10 cellular contexts compared by ENCODE assay signal in genomic region chr16:4298761-4299522, GRCh38. TPM values are rescaled to one million over a fixed set of nuclear protein-coding genes. Genes with fewer than 3 reads are reported as not detected.
DNase-seq lines count a peak whose midpoint lies in the region; ATAC-seq and TF ChIP-seq lines count a peak whose summit lies in the region.
"Had no signal": no experiment of that assay in that cellular context is flagged by ENCODE, and none has a peak within 500 bp of the region (broad histone marks: within the 10 kb centered on the region; RNA-seq: fewer than 3 reads in every experiment).

No MANE protein-coding gene starts in this region.

- H3K27ac ChIP-seq in SJSA1 = peak overlapping the region; percentile 87
- peak overlapping the region; percentile 12 to 91 (median 82) for H3K27ac ChIP-seq in gastroesophageal sphincter

- H3K4me1 Mint-ChIP-seq in effector memory CD8-positive, alpha-beta T cell (ENCODE audit: low read depth in 2 of 2) = no peaks in the 10 kb centered on the region
- H3K4me1 Mint-ChIP-seq: memory B cell had no signal

- no peaks in the 10 kb centered on the region for H3K9me3 Mint-ChIP-seq in effector memory CD8-positive, alpha-beta T cell
- H3K9me3 Mint-ChIP-seq: memory B cell had no signal

- H3K27ac Mint-ChIP-seq in effector memory CD8-positive, alpha-beta T cell = no peak overlapping the region
- H3K27ac Mint-ChIP-seq: memory B cell had no signal

- WGBS in gastroesophageal sphincter (ENCODE audit: low coverage in 1 of 2), 2 donors = 40 to 100% methylated on average over 1 to 7 of the region's 15 CpGs

- no peak for TF ChIP-seq EP300 in gastroesophageal sphincter (IDR thresholded peaks at IDR 0.05)

- H3K36me3 ChIP-seq in SJSA1 (no peaks in the 10 kb centered on the region; the same call in 1 of the 2 replicates), gastroesophageal sphincter (no peaks in the 10 kb centered on the region)

- peak in 1 of 4 experiments; percentile 4 for TF ChIP-seq CTCF in gastroesophageal sphincter (IDR thresholded peaks at IDR 0.05)

- H3K36me3 Mint-ChIP-seq in effector memory CD8-positive, alpha-beta T cell (ENCODE audit: insufficient read depth) = peaks cover 1% of the 10 kb centered on the region
- H3K36me3 Mint-ChIP-seq: memory B cell had no signal

- H3K27me3 ChIP-seq in SJSA1 (replicated peaks) = no peaks in the 10 kb centered on the region
- no peaks in the 10 kb centered on the region for H3K27me3 ChIP-seq in gastroesophageal sphincter

- H3K4me3 ChIP-seq in SJSA1 = peak overlapping the region; percentile 8; the same call in 1 of the 2 replicates
- H3K4me3 ChIP-seq in gastroesophageal sphincter = no peak overlapping the region

- H3K4me1 ChIP-seq in SJSA1 (replicated peaks) = peaks cover 27% of the 10 kb centered on the region
- H3K4me1 ChIP-seq in gastroesophageal sphincter = peaks cover 0 to 28% (median 22%) of the 10 kb centered on the region in 3 donors

- H3K4me3 Mint-ChIP-seq in effector memory CD8-positive, alpha-beta T cell = no peak overlapping the region
- H3K4me3 Mint-ChIP-seq: memory B cell had no signal

- DNase-seq in ELR (ENCODE audit: low read depth) = peak; percentile 95
- DNase-seq in SJSA1 (ENCODE audit: low read depth in 1 of 2, low spot score in 2 of 2) = peak; percentile 88 to 98
- DNase-seq in posterior vena cava (ENCODE audit: low spot score) = peak; percentile 92
- DNase-seq in stimulated activated CD4-positive, alpha-beta T cell treated with anti-CD3 and anti-CD28 coated beads, Interleukin-2, amount 100 ng/mL, for 48 hours = no peak
- DNase-seq in effector memory CD8-positive, alpha-beta T cell = no peak

- ATAC-seq in gastroesophageal sphincter (peak; percentile 97), GM18858 (IDR thresholded peaks at IDR 0.05; ENCODE audit: unreplicated experiment) (no peak), HG03571 (IDR thresholded peaks at IDR 0.05; ENCODE audit: unreplicated experiment) (no peak)
- ATAC-seq in effector memory CD8-positive, alpha-beta T cell (replicated peaks) = no peak

- peaks cover 0 to under 1% of the 10 kb centered on the region in 2 donors for H3K27me3 Mint-ChIP-seq in effector memory CD8-positive, alpha-beta T cell
- H3K27me3 Mint-ChIP-seq: memory B cell had no signal

- no peak for TF ChIP-seq POLR2A in gastroesophageal sphincter (IDR thresholded peaks at IDR 0.05)

- intact Hi-C loops in posterior vena cava (cut with DNase I) = no loop called here

- no peaks in the 10 kb centered on the region for H3K9me3 ChIP-seq in SJSA1 (replicated peaks)
- no peaks in the 10 kb centered on the region for H3K9me3 ChIP-seq in gastroesophageal sphincter

RNA-seq across cellular contexts. Expression of gene GLIS2, which starts 16.9 kb away (rescaled TPM):
- 0.13 and 0.71 TPM in 2 replicates for total RNA-seq in SJSA1 (2014; rRNA removed; shearing (Covaris generic))
- total RNA-seq in gastroesophageal sphincter (10 to 100 TPM in 1 of 4 donors, 1 to 10 TPM in 3; 5.7 to 26.9 (median 7.9) TPM), posterior vena cava (10 to 100 TPM; 35.6 to 49.0 TPM)

RNA-seq across cellular contexts. Expression of gene TFAP4, which starts 26.1 kb away (rescaled TPM):
- total RNA-seq in SJSA1 (2014; rRNA removed; shearing (Covaris generic)) = 2.9 and 7.1 TPM in 2 replicates
- 1 to 10 TPM; 3.3 to 5.9 (median 4.7) TPM for total RNA-seq in gastroesophageal sphincter
- total RNA-seq in posterior vena cava = 1 to 10 TPM; 4.0 to 5.4 TPM

RNA-seq across cellular contexts. Expression of gene PAM16, which starts 52.2 kb away (rescaled TPM):
- 86.4 and 125 TPM in 2 replicates for total RNA-seq in SJSA1 (2014; rRNA removed; shearing (Covaris generic))
- total RNA-seq in gastroesophageal sphincter = 10 to 100 TPM; 26.0 to 37.3 (median 34.7) TPM
- 10 to 100 TPM; 25.3 to 28.8 TPM for total RNA-seq in posterior vena cava

RNA-seq across cellular contexts. Expression of gene SRL, which starts 57.1 kb away (rescaled TPM):
- 0.05 and 0.31 TPM in 2 replicates for total RNA-seq in SJSA1 (2014; rRNA removed; shearing (Covaris generic))
- total RNA-seq in gastroesophageal sphincter = 1 to 10 TPM; 1.2 to 3.4 (median 2.4) TPM
- total RNA-seq in posterior vena cava = 1 to 10 TPM; 4.1 to 4.6 TPM
- total RNA-seq: T-helper 1 cell treated with Interleukin-12 subunit alpha and Interleukin-12 subunit beta and Interleukin-4 antibody, amounts not matched to agents 30 ng/mL and 1 ng/mL, for 36 hours had no signal

Comparison
In these comparisons a context has a peak if more than half of its experiments do, and no peak if none do; other contexts are left out.
1. DNase-seq: peak in ELR (single experiment), SJSA1 (2 of 2) and posterior vena cava (single experiment); none in stimulated activated CD4-positive, alpha-beta T cell treated with anti-CD3 and anti-CD28 coated beads, Interleukin-2, amount 100 ng/mL, for 48 hours (0 of 2) and effector memory CD8-positive, alpha-beta T cell (0 of 3).